Comparison of ENCODE assay signal across 1 cellular context in genomic region chr17:15699413-15699924, GRCh38.
A peak's percentile ranks its signal among the peaks of the same experiment; 100 is the strongest.
TF ChIP-seq lines count a peak whose summit lies in the region.

ZNF286A (plus strand) TSS chr17:15699752; CDS start chr17:15700330, 578 bp downstream.

TF ChIP-seq in HEK293, 187 proteins besides CTCF, POLR2A, EP300 and RAD21 (continued from another document):
- TF ChIP-seq ZBTB11 (tag by site-specific recombination; conservative IDR thresholded peaks at IDR 0.05; ENCODE audit: low read depth) (peak; percentile 78), SCRT2 (tag by site-specific recombination; IDR thresholded peaks at IDR 0.05) (peak; percentile 48; the same call in 1 of the 2 replicates), SP2 (tag by site-specific recombination; IDR thresholded peaks at IDR 0.05) (peak; percentile 58), ZEB2 (tag by site-specific recombination; IDR thresholded peaks at IDR 0.05) (peak; percentile 80), SCRT1 (tag by site-specific recombination; IDR thresholded peaks at IDR 0.05; ENCODE audit: borderline replicate concordance) (peak; percentile 16; the same call in 1 of the 2 replicates), ZIC2 (tag by site-specific recombination; IDR thresholded peaks at IDR 0.05) (peak; percentile 69), ZNF629 (tag by site-specific recombination; IDR thresholded peaks at IDR 0.05) (0 out of 2 replicates have a peak, but pooled peaks have one; percentile 35), ZNF518A (tag by site-specific recombination; conservative IDR thresholded peaks at IDR 0.05; ENCODE audit: low read depth) (0 out of 2 replicates have a peak, but pooled peaks have one; percentile 9), ZNF366 (tag by site-specific recombination; conservative IDR thresholded peaks at IDR 0.05) (peak; percentile 54), ZXDB (tag by site-specific recombination; IDR thresholded peaks at IDR 0.05) (0 out of 2 replicates have a peak, but pooled peaks have one; percentile 34), GLIS1 (tag by site-specific recombination; IDR thresholded peaks at IDR 0.05) (peak; percentile 87), SP3 (tag by site-specific recombination; IDR thresholded peaks at IDR 0.05) (peak; percentile 57), ZNF341 (tag by site-specific recombination; IDR thresholded peaks at IDR 0.05; ENCODE audit: low read depth) (peak; percentile 77), ZNF394 (tag by site-specific recombination; IDR thresholded peaks at IDR 0.05; ENCODE audit: borderline replicate concordance) (peak; percentile 90; the same call in 1 of the 2 replicates), PRDM10 (tag by site-specific recombination; IDR thresholded peaks at IDR 0.05) (peak; percentile 81), ZNF335 (tag by site-specific recombination; conservative IDR thresholded peaks at IDR 0.05) (peak; percentile 74), ZNF76 (tag by site-specific recombination; IDR thresholded peaks at IDR 0.05; ENCODE audit: borderline replicate concordance, low read depth) (peak; percentile 95), GLIS2 (tag by site-specific recombination; IDR thresholded peaks at IDR 0.05) (peak; percentile 91), ZBTB17 (tag by site-specific recombination; IDR thresholded peaks at IDR 0.05) (peak; percentile 99), ZBTB26 (tag by site-specific recombination; optimal IDR thresholded peaks at IDR 0.05) (peak; percentile 77)
